27 cellular contexts compared by ENCODE assay signal in genomic region chr14:43778956-43779639, GRCh38.
DNase-seq lines count a peak whose midpoint lies in the region; ATAC-seq, FAIRE-seq and TF ChIP-seq lines count a peak whose summit lies in the region.
"Had no signal": no experiment of that assay in that cellular context is flagged by ENCODE, and none has a peak within 500 bp of the region (broad histone marks: within the 10 kb centered on the region; RNA-seq: fewer than 3 reads in every experiment).

No MANE protein-coding gene starts in this region.

- H3K9ac ChIP-seq in Karpas-422 (ENCODE audit: low read length), result no peak overlapping the region
- no peak overlapping the region for H3K9ac ChIP-seq in liver (ENCODE audit: low read depth in 1 of 2, low read length in 2 of 2)

- no peak overlapping the region for H3K4me3 ChIP-seq in A549
- no peak overlapping the region for H3K4me3 ChIP-seq in Karpas-422 (ENCODE audit: low read length)
- no peak overlapping the region for H3K4me3 ChIP-seq in liver (ENCODE audit: low read depth in 1 of 3, low read length in 3 of 3)
- H3K4me3 ChIP-seq: GM12878, MG63, SJSA1 had no signal

- H3K4me3 Mint-ChIP-seq in activated T-cell treated with anti-CD3 and anti-CD28 coated beads, Interleukin-2, amount 50 U/mL, for 24 hours, result no peak overlapping the region
- H3K4me3 Mint-ChIP-seq: B cell, CD14-positive monocyte had no signal

- CTCF ChIA-PET in A549 (lab: Yijun Ruan, JAX), result no interaction called here

- no peak for TF ChIP-seq EP300 in A549 (IDR thresholded peaks at IDR 0.05)

- H2AFZ ChIP-seq in Karpas-422 (ENCODE audit: low read length), result peak overlapping the region; percentile 45

- 9% methylated on average over 2 of the region's 2 CpGs for WGBS in A549 (ENCODE audit: missing lambda C conversion rate)
- 51% methylated on average over 2 of the region's 2 CpGs for WGBS in liver

- POLR2A ChIA-PET in A549 (lab: Yijun Ruan, JAX), result no interaction called here

- H3K27me3 ChIP-seq in Karpas-422 (ENCODE audit: low read length) (no peaks in the 10 kb centered on the region), liver (ENCODE audit: control insufficient read depth in 4 of 4, insufficient read depth in 4 of 4, low read length in 3 of 4) (no peaks in the 10 kb centered on the region)
- H3K27me3 ChIP-seq: MG63, SJSA1 had no signal

- no peaks in the 10 kb centered on the region for H3K4me1 Mint-ChIP-seq in activated T-cell treated with anti-CD3 and anti-CD28 coated beads, Interleukin-2, amount 50 U/mL, for 24 hours (ENCODE audit: low read depth)
- H3K4me1 Mint-ChIP-seq: B cell, CD14-positive monocyte had no signal

- H3K4me2 ChIP-seq in A549, result peak overlapping the region; percentile 35; the same call in 2 of the 3 replicates
- no peak overlapping the region for H3K4me2 ChIP-seq in Karpas-422 (ENCODE audit: low read depth, low read length, poor library complexity, severe bottlenecking)

- no peaks in the 10 kb centered on the region for H3K36me3 Mint-ChIP-seq in activated T-cell treated with anti-CD3 and anti-CD28 coated beads, Interleukin-2, amount 50 U/mL, for 24 hours (ENCODE audit: low read depth)
- H3K36me3 Mint-ChIP-seq: CD14-positive monocyte had no signal

- intact Hi-C loops in head of caudate nucleus (cut with DNase I), result no loop called here

- H3K27ac ChIP-seq in A549, result no peak overlapping the region
- no peak overlapping the region for H3K27ac ChIP-seq in Karpas-422 (ENCODE audit: low read length)
- H3K27ac ChIP-seq in liver (ENCODE audit: low read depth in 1 of 2, low read length in 2 of 2), result peak overlapping the region; percentile 74 to 76
- H3K27ac ChIP-seq: SJSA1 had no signal

- TF ChIP-seq CTCF in A549 (IDR thresholded peaks at IDR 0.05) (no peak), liver (IDR thresholded peaks at IDR 0.05; ENCODE audit: low read depth, low read length, missing input control) (no peak)

- no peaks in the 10 kb centered on the region for H3K9me2 ChIP-seq in Karpas-422 (replicated peaks; ENCODE audit: insufficient read depth, low read length)

- no peaks in the 10 kb centered on the region for H3K36me3 ChIP-seq in Karpas-422 (ENCODE audit: insufficient read depth, low read length)
- H3K36me3 ChIP-seq in liver (ENCODE audit: control insufficient read depth in 4 of 4, insufficient read depth in 3 of 4, low read depth in 1 of 4, low read length in 3 of 4), result no peaks in the 10 kb centered on the region
- H3K36me3 ChIP-seq: MG63, SJSA1 had no signal

- in situ Hi-C loops in SK-MEL-5 (cut with HindIII; ENCODE audit: low pct_unique_long_range_greater_than_20kb, low sequenced_read_pairs), result no loop called here

- H4K20me1 ChIP-seq in Karpas-422 (ENCODE audit: insufficient read depth, low read depth, low read length), result no peaks in the 10 kb centered on the region

- no peaks in the 10 kb centered on the region for H3K79me2 ChIP-seq in Karpas-422 (ENCODE audit: low read length)

- no peak for TF ChIP-seq POLR2A in A549 (IDR thresholded peaks at IDR 0.05; ENCODE audit: low read length)

- H3K4me1 ChIP-seq in A549, result no peaks in the 10 kb centered on the region
- no peaks in the 10 kb centered on the region for H3K4me1 ChIP-seq in Karpas-422 (ENCODE audit: low read length)
- peaks cover 2 to 19% (median 17%) of the 10 kb centered on the region in 4 donors for H3K4me1 ChIP-seq in liver (ENCODE audit: control insufficient read depth in 4 of 4, insufficient read depth in 4 of 4, low read length in 3 of 4)
- H3K4me1 ChIP-seq: SJSA1 had no signal

- ATAC-seq in A549 (peak in 1 of 2 experiments; percentile 46; a peak in 2 of 6 replicates), GM18909 (IDR thresholded peaks at IDR 0.05; ENCODE audit: poor library complexity, unreplicated experiment) (no peak)
- ATAC-seq: GM12878, Right ventricle myocardium inferior had no signal

- peaks cover 20% of the 10 kb centered on the region for H3K9me3 Mint-ChIP-seq in activated T-cell treated with anti-CD3 and anti-CD28 coated beads, Interleukin-2, amount 50 U/mL, for 24 hours

- peak in 1 of 2 experiments; percentile 14 for DNase-seq in A549 (ENCODE audit: low read depth in 1 of 2, low spot score in 1 of 2)
- DNase-seq in Karpas-422, result no peak
- peak; percentile 79 for DNase-seq in SK-MEL-5 (ENCODE audit: low read depth, low spot score)
- no peak for DNase-seq in activated T-cell treated with anti-CD3 and anti-CD28 coated beads, Interleukin-2, amount 50 U/mL, for 24 hours
- DNase-seq in head of caudate nucleus, result no peak
- no peak for DNase-seq in ureter (ENCODE audit: low spot score)
- DNase-seq: DMS79 treated with DMSO at 0.1 percent for 48 hours, GOT3, HCEC 1CT, Kasumi-1, MG63, NCI-H1048, NCI-H1436, NCI-H2029, NCI-H226, NCI-H524, OCI-M1 had no signal

- H3K27me3 Mint-ChIP-seq in activated T-cell treated with anti-CD3 and anti-CD28 coated beads, Interleukin-2, amount 50 U/mL, for 24 hours, result no peaks in the 10 kb centered on the region
- H3K27me3 Mint-ChIP-seq: B cell had no signal

- H3K27ac Mint-ChIP-seq in activated T-cell treated with anti-CD3 and anti-CD28 coated beads, Interleukin-2, amount 50 U/mL, for 24 hours, result no peak overlapping the region
- H3K27ac Mint-ChIP-seq: B cell, CD14-positive monocyte had no signal

- no peak for FAIRE-seq in A549 (lab: Jason Lieb, UNC)
- FAIRE-seq: A204.1, D721Med, GM12878, HTR-8/SVneo had no signal

- TF ChIP-seq RAD21 in A549 (conservative IDR thresholded peaks at IDR 0.05 in 1 of 2, IDR thresholded peaks at IDR 0.05 in 1 of 2), result no peak
- peak in 1 of 2 donors; percentile 12 for TF ChIP-seq RAD21 in liver (IDR thresholded peaks at IDR 0.05)

- H3K9me3 ChIP-seq in A549 (no peaks in the 10 kb centered on the region), Karpas-422 (ENCODE audit: low read length) (peaks cover 5% of the 10 kb centered on the region; the same call in 1 of the 2 replicates), liver (ENCODE audit: control insufficient read depth in 4 of 4, low read length in 3 of 4) (no peaks in the 10 kb centered on the region)
- H3K9me3 ChIP-seq: MG63, SJSA1 had no signal

TF ChIP-seq in A549, 52 proteins besides CTCF, POLR2A, EP300 and RAD21:
- TF ChIP-seq BHLHE40 (IDR thresholded peaks at IDR 0.05; ENCODE audit: low read depth, low read length), result no peak
- TF ChIP-seq FOXS1 (CRISPR knock-in tag; IDR thresholded peaks at IDR 0.05), result no peak
- TF ChIP-seq ZNF302 (CRISPR knock-in tag; IDR thresholded peaks at IDR 0.05), result no peak
- TF ChIP-seq ESRRA (IDR thresholded peaks at IDR 0.05; ENCODE audit: borderline replicate concordance, low read length), result no peak
- no peak for TF ChIP-seq HEYL (CRISPR knock-in tag; IDR thresholded peaks at IDR 0.05)

TF ChIP-seq in liver, 16 proteins besides CTCF, POLR2A, EP300 and RAD21 (continues in another document):
- TF ChIP-seq SP1 (IDR thresholded peaks at IDR 0.05) (peak; percentile 72), HNF4G (IDR thresholded peaks at IDR 0.05) (peak; percentile 55), JUND (IDR thresholded peaks at IDR 0.05) (no peak), REST (IDR thresholded peaks at IDR 0.05) (peak; percentile 38), FOXA1 (IDR thresholded peaks at IDR 0.05) (peak; percentile 49), NR2F2 (IDR thresholded peaks at IDR 0.05) (peak; percentile 21), MAX (IDR thresholded peaks at IDR 0.05) (no peak), FOXA2 (IDR thresholded peaks at IDR 0.05) (peak; percentile 71), RXRA (IDR thresholded peaks at IDR 0.05) (peak in 1 of 2 donors; percentile 47), GABPA (IDR thresholded peaks at IDR 0.05 in 1 of 2, conservative IDR thresholded peaks at IDR 0.05 in 1 of 2) (no peak), TAF1 (conservative IDR thresholded peaks at IDR 0.05) (no peak), HNF4A (conservative IDR thresholded peaks at IDR 0.05) (peak; percentile 82 to 84), ATF3 (IDR thresholded peaks at IDR 0.05) (no peak)

Comparison
In these comparisons a context has a peak if more than half of its experiments do, and no peak if none do; other contexts are left out.
1. H3K27ac ChIP-seq: peak in liver (2 of 2); none in A549 (0 of 2) and Karpas-422 (single experiment).